Comparison of ENCODE assay signal across 12 cellular contexts in genomic region chr5:54807421-54807820, GRCh38.
A peak's percentile ranks its signal among the peaks of the same experiment; 100 is the strongest.
DNase-seq lines count a peak whose midpoint lies in the region; ATAC-seq, FAIRE-seq and TF ChIP-seq lines count a peak whose summit lies in the region.
"Had no signal": no experiment of that assay in that cellular context is flagged by ENCODE, and none has a peak within 500 bp of the region (broad histone marks: within the 10 kb centered on the region; RNA-seq: fewer than 3 reads in every experiment).

No MANE protein-coding gene starts in this region.

- intact Hi-C loops in kidney (cut with DNase I): no loop called here

- in situ Hi-C loops in brain microvascular endothelial cell (cut with HindIII; ENCODE audit: low pct_ligation_motif_present, low sequenced_read_pairs): no loop called here

- peaks cover 0 to 5% of the 10 kb centered on the region in 2 donors for H3K4me1 ChIP-seq in kidney (ENCODE audit: control insufficient read depth in 1 of 2, insufficient read depth in 1 of 2, low read depth in 1 of 2, low read length in 2 of 2)
- H3K4me1 ChIP-seq: esophagus squamous epithelium had no signal

- H3K27ac ChIP-seq in brain microvascular endothelial cell (no peak overlapping the region), kidney (ENCODE audit: low read depth in 2 of 2, low read length in 2 of 2) (peak overlapping the region; percentile 51)
- H3K27ac ChIP-seq: esophagus squamous epithelium had no signal

- TF ChIP-seq CTCF in brain microvascular endothelial cell (IDR thresholded peaks at IDR 0.05; ENCODE audit: low read depth, low read length, missing control alignments): no peak
- no peak for TF ChIP-seq CTCF in kidney (IDR thresholded peaks at IDR 0.05; ENCODE audit: borderline replicate concordance, extremely low read depth, insufficient read depth)

- H3K9me3 ChIP-seq in kidney (ENCODE audit: control insufficient read depth in 1 of 2, low read length in 2 of 2): no peaks in the 10 kb centered on the region
- H3K9me3 ChIP-seq: esophagus squamous epithelium had no signal

- H3K4me3 ChIP-seq in brain microvascular endothelial cell (ENCODE audit: low read depth, low read length): no peak overlapping the region
- H3K4me3 ChIP-seq in kidney (ENCODE audit: low read length in 2 of 2): no peak overlapping the region
- H3K4me3 ChIP-seq: esophagus squamous epithelium had no signal

- H3K9ac ChIP-seq in kidney (ENCODE audit: low read length in 2 of 2): no peak overlapping the region

- peak; percentile 82 for FAIRE-seq in kidney (lab: Jason Lieb, UNC)
- FAIRE-seq: GM19239 had no signal

- H3K27me3 ChIP-seq in brain microvascular endothelial cell (replicated peaks): no peaks in the 10 kb centered on the region
- H3K27me3 ChIP-seq: esophagus squamous epithelium had no signal

- no peak for ATAC-seq in HG03097 (IDR thresholded peaks at IDR 0.05; ENCODE audit: low FRiP score, unreplicated experiment)
- ATAC-seq in GM19324 (IDR thresholded peaks at IDR 0.05; ENCODE audit: low FRiP score, unreplicated experiment): no peak
- ATAC-seq: Right ventricle myocardium inferior had no signal

- peak; percentile 92 for DNase-seq in A172 (ENCODE audit: low spot score)
- DNase-seq in HS-5 (ENCODE audit: low read depth): peak; percentile 68
- DNase-seq in brain microvascular endothelial cell: peak; percentile 25
- DNase-seq in kidney: no peak
- no peak for DNase-seq in activated CD4-positive, alpha-beta T cell treated with anti-CD3 and anti-CD28 coated beads for 1 hour
- DNase-seq in activated gamma-delta T cell (lab: John Stamatoyannopoulos, UW): no peak
- DNase-seq: activated CD4-positive, alpha-beta T cell treated with anti-CD3 and anti-CD28 coated beads for 4 hours; esophagus squamous epithelium had no signal

- H3K36me3 ChIP-seq in brain microvascular endothelial cell (replicated peaks): no peaks in the 10 kb centered on the region
- no peaks in the 10 kb centered on the region for H3K36me3 ChIP-seq in kidney (ENCODE audit: control insufficient read depth in 1 of 2, insufficient read depth in 2 of 2, low read length in 2 of 2)
- H3K36me3 ChIP-seq: esophagus squamous epithelium had no signal

Comparison
In these comparisons a context has a peak if more than half of its experiments do, and no peak if none do; other contexts are left out.
1. DNase-seq: peak in A172 (single experiment), HS-5 (single experiment) and brain microvascular endothelial cell (single experiment); none in kidney (single experiment), activated CD4-positive, alpha-beta T cell treated with anti-CD3 and anti-CD28 coated beads for 1 hour (single experiment) and activated gamma-delta T cell (single experiment).